In genomic region chr13:77918391-77919261, GRCh38 we compare ENCODE assay signal across 8 cellular contexts. TPM values are rescaled to one million over a fixed set of nuclear protein-coding genes. Genes with fewer than 3 reads are reported as not detected.
DNase-seq lines count a peak whose midpoint lies in the region; ATAC-seq, FAIRE-seq and TF ChIP-seq lines count a peak whose summit lies in the region.

Gene EDNRB (minus strand): TSS chr13:77918831. CDS start chr13:77918573, 258 bp downstream.

- DNase-seq in Ammon's horn (ENCODE audit: low spot score) (peak; percentile 39), cardiac septum (ENCODE audit: low spot score) (peak; percentile 76), pancreas (peak in 3 of 6 donors; percentile 19 to 63 (median 61)), NCI-H187 (lab: John Stamatoyannopoulos, UW) (no peak)
- DNase-seq in activated naive CD8-positive, alpha-beta T cell treated with anti-CD3 and anti-CD28 coated beads for 36 hours: peak; percentile 6
- no peak for DNase-seq in activated T-helper 2 cell treated with anti-CD3 and anti-CD28 coated beads, Interferon-gamma antibody, Interleukin-2, Interleukin-4, amounts not matched to agents 10 μg/mL and 5 μg/mL and 100 μg/mL, durations not matched to agents 14 hours and 24 hours and 36 hours (ENCODE audit: low spot score)

- peaks cover 0 to 3% (median 0%) of the 10 kb centered on the region in 3 donors for H3K4me1 ChIP-seq in pancreas

- no peaks in the 10 kb centered on the region for H3K4me1 Mint-ChIP-seq in activated naive CD8-positive, alpha-beta T cell treated with anti-CD3 and anti-CD28 coated beads for 36 hours
- peaks cover 5% of the 10 kb centered on the region for H3K4me1 Mint-ChIP-seq in activated T-helper 2 cell treated with anti-CD3 and anti-CD28 coated beads, Interferon-gamma antibody, Interleukin-2, Interleukin-4, amounts not matched to agents 10 μg/mL and 5 μg/mL and 100 μg/mL, durations not matched to agents 14 hours and 24 hours and 36 hours (ENCODE audit: low read depth)

- intact Hi-C loops in cardiac septum (cut with DNase I) (no loop called here), pancreas (cut with DNase I) (no loop called here)
- intact Hi-C loops in activated T-helper 2 cell treated with anti-CD3 and anti-CD28 coated beads, Interferon-gamma antibody, Interleukin-2, Interleukin-4, amounts not matched to agents 10 μg/mL and 5 μg/mL and 100 μg/mL, durations not matched to agents 14 hours and 24 hours and 36 hours (cut with micrococcal nuclease): loop anchor here (5.0 to 10.0 kb wide), 2 partner anchors 206 to 689 kb away; no protein-coding TSS in a partner anchor

- H3K27me3 Mint-ChIP-seq in activated naive CD8-positive, alpha-beta T cell treated with anti-CD3 and anti-CD28 coated beads for 36 hours: peaks cover 23% of the 10 kb centered on the region
- H3K27me3 Mint-ChIP-seq in activated T-helper 2 cell treated with anti-CD3 and anti-CD28 coated beads, Interferon-gamma antibody, Interleukin-2, Interleukin-4, amounts not matched to agents 10 μg/mL and 5 μg/mL and 100 μg/mL, durations not matched to agents 14 hours and 24 hours and 36 hours (ENCODE audit: low read depth): peaks cover 31% of the 10 kb centered on the region

- peak within 1 kb of the TSS; percentile 18 to 51 (median 32) for H3K4me3 ChIP-seq in pancreas

- no peaks in the 10 kb centered on the region for H3K9me3 ChIP-seq in pancreas

- ATAC-seq in GM21529 (IDR thresholded peaks at IDR 0.05; ENCODE audit: unreplicated experiment): peak; percentile 44
- peak in 3 of 4 donors; percentile 61 to 76 (median 71) for ATAC-seq in pancreas
- no peak for ATAC-seq in GM19455 (IDR thresholded peaks at IDR 0.05; ENCODE audit: unreplicated experiment)

- H3K36me3 ChIP-seq in pancreas: no peaks in the 10 kb centered on the region

- WGBS in pancreas, 2 donors: 3% methylated on average over 61 of the region's 61 CpGs

- H3K27me3 ChIP-seq in pancreas: peaks cover 0 to 5% (median 0%) of the 10 kb centered on the region in 4 donors

- H3K36me3 Mint-ChIP-seq in activated naive CD8-positive, alpha-beta T cell treated with anti-CD3 and anti-CD28 coated beads for 36 hours: no peaks in the 10 kb centered on the region
- no peaks in the 10 kb centered on the region for H3K36me3 Mint-ChIP-seq in activated T-helper 2 cell treated with anti-CD3 and anti-CD28 coated beads, Interferon-gamma antibody, Interleukin-2, Interleukin-4, amounts not matched to agents 10 μg/mL and 5 μg/mL and 100 μg/mL, durations not matched to agents 14 hours and 24 hours and 36 hours (ENCODE audit: low read depth)

- no peak for FAIRE-seq in pancreas (lab: Jason Lieb, UNC)

- TF ChIP-seq CTCF in pancreas (IDR thresholded peaks at IDR 0.05): no peak

- no peaks in the 10 kb centered on the region for H3K9me3 Mint-ChIP-seq in activated naive CD8-positive, alpha-beta T cell treated with anti-CD3 and anti-CD28 coated beads for 36 hours
- H3K9me3 Mint-ChIP-seq in activated T-helper 2 cell treated with anti-CD3 and anti-CD28 coated beads, Interferon-gamma antibody, Interleukin-2, Interleukin-4, amounts not matched to agents 10 μg/mL and 5 μg/mL and 100 μg/mL, durations not matched to agents 14 hours and 24 hours and 36 hours: no peaks in the 10 kb centered on the region

- no peak within 1 kb of the TSS for H3K4me3 Mint-ChIP-seq in activated naive CD8-positive, alpha-beta T cell treated with anti-CD3 and anti-CD28 coated beads for 36 hours
- H3K4me3 Mint-ChIP-seq in activated T-helper 2 cell treated with anti-CD3 and anti-CD28 coated beads, Interferon-gamma antibody, Interleukin-2, Interleukin-4, amounts not matched to agents 10 μg/mL and 5 μg/mL and 100 μg/mL, durations not matched to agents 14 hours and 24 hours and 36 hours (ENCODE audit: low read depth): no peak within 1 kb of the TSS

- no peak within 1 kb of the TSS for H3K27ac ChIP-seq in pancreas

- no peak within 1 kb of the TSS for H3K27ac Mint-ChIP-seq in activated naive CD8-positive, alpha-beta T cell treated with anti-CD3 and anti-CD28 coated beads for 36 hours
- no peak within 1 kb of the TSS for H3K27ac Mint-ChIP-seq in activated T-helper 2 cell treated with anti-CD3 and anti-CD28 coated beads, Interferon-gamma antibody, Interleukin-2, Interleukin-4, amounts not matched to agents 10 μg/mL and 5 μg/mL and 100 μg/mL, durations not matched to agents 14 hours and 24 hours and 36 hours

RNA-seq across cellular contexts. Expression of gene EDNRB, which starts in this region (rescaled TPM):
- total RNA-seq in activated naive CD8-positive, alpha-beta T cell treated with anti-CD3 and anti-CD28 coated beads for 36 hours: not detected
- total RNA-seq in cardiac septum: 21.7 TPM
- 10 to 100 TPM in 1 of 6 donors, 1 to 10 TPM in 5; 2.0 to 12.2 (median 6.0) TPM for total RNA-seq in pancreas
- polyA plus RNA-seq in pancreas: 1 to 10 TPM; 2.0 to 6.4 TPM
- not detected in 2 replicates for total RNA-seq in activated T-helper 2 cell treated with anti-CD3 and anti-CD28 coated beads, Interferon-gamma antibody, Interleukin-2, Interleukin-4, amounts not matched to agents 10 μg/mL and 5 μg/mL and 100 μg/mL, durations not matched to agents 14 hours and 24 hours and 36 hours

Comparison
In these comparisons a context has a peak if more than half of its experiments do, and no peak if none do; other contexts are left out.
1. Peak in DNase-seq in activated naive CD8-positive, alpha-beta T cell treated with anti-CD3 and anti-CD28 coated beads for 36 hours; RNA of the gene not detected or under 1 TPM.
2. DNase-seq: peak in Ammon's horn (single experiment) and cardiac septum (single experiment); none in activated T-helper 2 cell treated with anti-CD3 and anti-CD28 coated beads, Interferon-gamma antibody, Interleukin-2, Interleukin-4, amounts not matched to agents 10 μg/mL and 5 μg/mL and 100 μg/mL, durations not matched to agents 14 hours and 24 hours and 36 hours (single experiment) and NCI-H187 (0 of 2).